27 cellular contexts compared by ENCODE assay signal in genomic region chr15:57030011-57030410, GRCh38.
"Had no signal": no experiment of that assay in that cellular context is flagged by ENCODE, and none has a peak within 500 bp of the region (broad histone marks: within the 10 kb centered on the region; RNA-seq: fewer than 3 reads in every experiment).

No MANE protein-coding gene starts in this region.

- H3K27me3 Mint-ChIP-seq: activated CD4-positive, alpha-beta T cell treated with anti-CD3 and anti-CD28 coated beads, Interleukin-2, amount 10 ng/mL, durations not matched to agents 24 days and 14 days; activated CD8-positive, alpha-beta T cell treated with anti-CD3 and anti-CD28 coated beads for 36 hours; activated naive CD8-positive, alpha-beta T cell treated with anti-CD3 and anti-CD28 coated beads for 36 hours; activated T-helper 17 cell treated with anti-CD3 and anti-CD28 coated beads, Interleukin-2, amount 50 U/mL, for 72 hours had no signal

- H3K36me3 ChIP-seq: SJCRH30 had no signal

- H3K4me3 ChIP-seq: SJCRH30, SK-N-MC had no signal

- H3K27ac ChIP-seq: SJCRH30, SK-N-MC had no signal

- DNase-seq: activated CD4-positive, alpha-beta T cell treated with anti-CD3 and anti-CD28 coated beads, Interleukin-2, amount 10 ng/mL, durations not matched to agents 24 days and 14 days; activated CD4-positive, alpha-beta T cell treated with anti-CD3 and anti-CD28 coated beads, Interleukin-2, amount 50 U/mL, for 4 hours; activated CD8-positive, alpha-beta T cell treated with anti-CD3 and anti-CD28 coated beads for 36 hours; activated effector memory CD4-positive, alpha-beta T cell treated with anti-CD3 and anti-CD28 coated beads, Interleukin-2, amount 50 U/mL, for 16 hours; activated naive CD4-positive, alpha-beta T cell; activated naive CD4-positive, alpha-beta T cell treated with anti-CD3 and anti-CD28 coated beads, Interleukin-2, amount 50 U/mL, for 16 hours; activated naive CD8-positive, alpha-beta T cell treated with anti-CD3 and anti-CD28 coated beads for 36 hours; activated T-cell treated with anti-CD3 and anti-CD28 coated beads, Interleukin-2, amount 50 U/mL, for 1 hour; activated T-cell treated with anti-CD3 and anti-CD28 coated beads, Interleukin-2, amount 50 U/mL, for 72 hours; amniotic stem cell; aorta; central memory CD4-positive, alpha-beta T cell; NCI-H1105; NCI-H1436; NCI-H1694; NCI-H1930; NCI-H2081 treated with DMSO at 0.1 percent for 48 hours; NCI-H345; NCI-H524 treated with DMSO at 0.1 percent for 48 hours; SHP77; SJCRH30 had no signal

- H3K27me3 ChIP-seq: SJCRH30 had no signal

- H3K9me3 Mint-ChIP-seq: activated CD4-positive, alpha-beta T cell treated with anti-CD3 and anti-CD28 coated beads, Interleukin-2, amount 10 ng/mL, durations not matched to agents 24 days and 14 days; activated naive CD8-positive, alpha-beta T cell treated with anti-CD3 and anti-CD28 coated beads for 36 hours; activated T-helper 17 cell treated with anti-CD3 and anti-CD28 coated beads, Interleukin-2, amount 50 U/mL, for 72 hours; T-helper 1 cell treated with Interleukin-12 subunit alpha and Interleukin-12 subunit beta and Interleukin-4 antibody, amounts not matched to agents 30 μg/mL and 1 μg/mL, for 36 hours; T-helper 2 cell treated with Interferon-gamma antibody and Interleukin-4, amounts not matched to agents 5 μg/mL and 100 μg/mL, for 36 hours had no signal

- FAIRE-seq: bronchial epithelial cell, TTC549 had no signal

- H3K27ac Mint-ChIP-seq: activated CD4-positive, alpha-beta T cell treated with anti-CD3 and anti-CD28 coated beads, Interleukin-2, amount 10 ng/mL, durations not matched to agents 24 days and 14 days; activated CD8-positive, alpha-beta T cell treated with anti-CD3 and anti-CD28 coated beads for 36 hours; activated naive CD8-positive, alpha-beta T cell treated with anti-CD3 and anti-CD28 coated beads for 36 hours; activated T-cell treated with anti-CD3 and anti-CD28 coated beads, Interleukin-2, amount 50 U/mL, for 72 hours; activated T-helper 17 cell treated with anti-CD3 and anti-CD28 coated beads, Interleukin-2, amount 50 U/mL, for 72 hours; T-helper 1 cell treated with Interleukin-12 subunit alpha and Interleukin-12 subunit beta and Interleukin-4 antibody, amounts not matched to agents 30 μg/mL and 1 μg/mL, for 36 hours; T-helper 2 cell treated with Interferon-gamma antibody and Interleukin-4, amounts not matched to agents 5 μg/mL and 100 μg/mL, for 36 hours had no signal

- H3K9me3 ChIP-seq: SJCRH30 had no signal

- H3K4me3 Mint-ChIP-seq: activated CD4-positive, alpha-beta T cell treated with anti-CD3 and anti-CD28 coated beads, Interleukin-2, amount 10 ng/mL, durations not matched to agents 24 days and 14 days; activated CD8-positive, alpha-beta T cell treated with anti-CD3 and anti-CD28 coated beads for 36 hours; activated naive CD8-positive, alpha-beta T cell treated with anti-CD3 and anti-CD28 coated beads for 36 hours; activated T-cell treated with anti-CD3 and anti-CD28 coated beads, Interleukin-2, amount 50 U/mL, for 72 hours; activated T-helper 17 cell treated with anti-CD3 and anti-CD28 coated beads, Interleukin-2, amount 50 U/mL, for 72 hours; T-helper 1 cell treated with Interleukin-12 subunit alpha and Interleukin-12 subunit beta and Interleukin-4 antibody, amounts not matched to agents 30 μg/mL and 1 μg/mL, for 36 hours; T-helper 2 cell treated with Interferon-gamma antibody and Interleukin-4, amounts not matched to agents 5 μg/mL and 100 μg/mL, for 36 hours had no signal
